Comparison of ENCODE assay signal across 17 cellular contexts in genomic region chr2:33791625-33792024, GRCh38.
A peak's percentile ranks its signal among the peaks of the same experiment; 100 is the strongest.
DNase-seq lines count a peak whose midpoint lies in the region; TF ChIP-seq lines count a peak whose summit lies in the region.
"Had no signal": no experiment of that assay in that cellular context is flagged by ENCODE, and none has a peak within 500 bp of the region (broad histone marks: within the 10 kb centered on the region; RNA-seq: fewer than 3 reads in every experiment).

No MANE protein-coding gene starts in this region.

- no peak overlapping the region for H3K4me3 Mint-ChIP-seq in CD8-positive, alpha-beta memory T cell
- H3K4me3 Mint-ChIP-seq: stimulated activated naive CD8-positive, alpha-beta T cell treated with anti-CD3 and anti-CD28 coated beads, Interleukin-15, amount 100 ng/mL, for 72 hours had no signal

- H3K36me3 ChIP-seq in CD8-positive, alpha-beta memory T cell (ENCODE audit: insufficient read depth, low read length): no peaks in the 10 kb centered on the region
- H3K36me3 ChIP-seq: esophagus muscularis mucosa had no signal

- H3K4me3 ChIP-seq in choroid plexus epithelial cell (ENCODE audit: low read depth, low read length): no peak overlapping the region
- H3K4me3 ChIP-seq in CD8-positive, alpha-beta memory T cell (ENCODE audit: low read length): no peak overlapping the region
- H3K4me3 ChIP-seq: esophagus muscularis mucosa, GM12878, K562 had no signal

- H3K9me3 ChIP-seq in CD8-positive, alpha-beta memory T cell (ENCODE audit: low read length): no peaks in the 10 kb centered on the region
- H3K9me3 ChIP-seq: esophagus muscularis mucosa had no signal

- H3K27ac ChIP-seq in CD8-positive, alpha-beta memory T cell (ENCODE audit: low read depth, low read length): no peak overlapping the region
- H3K27ac ChIP-seq: esophagus muscularis mucosa had no signal

- H3K9me3 Mint-ChIP-seq in CD8-positive, alpha-beta memory T cell: no peaks in the 10 kb centered on the region

- no peaks in the 10 kb centered on the region for H3K27me3 ChIP-seq in CD8-positive, alpha-beta memory T cell (ENCODE audit: insufficient read depth, low read length, poor library complexity, severe bottlenecking)
- H3K27me3 ChIP-seq: esophagus muscularis mucosa had no signal

- H3K27ac Mint-ChIP-seq in CD8-positive, alpha-beta memory T cell: no peak overlapping the region
- H3K27ac Mint-ChIP-seq: stimulated activated naive CD8-positive, alpha-beta T cell treated with anti-CD3 and anti-CD28 coated beads, Interleukin-15, amount 100 ng/mL, for 72 hours had no signal

- peaks cover 1 to 6% of the 10 kb centered on the region in 2 donors for H3K27me3 Mint-ChIP-seq in CD8-positive, alpha-beta memory T cell
- H3K27me3 Mint-ChIP-seq: stimulated activated naive CD8-positive, alpha-beta T cell treated with anti-CD3 and anti-CD28 coated beads, Interleukin-15, amount 100 ng/mL, for 72 hours had no signal

- TF ChIP-seq CTCF in AG09319 (IDR thresholded peaks at IDR 0.05; ENCODE audit: low read depth, low read length) (no peak), choroid plexus epithelial cell (conservative IDR thresholded peaks at IDR 0.05; ENCODE audit: low read depth, low read length) (no peak)

- no peaks in the 10 kb centered on the region for H3K4me1 Mint-ChIP-seq in CD8-positive, alpha-beta memory T cell
- H3K4me1 Mint-ChIP-seq: stimulated activated naive CD8-positive, alpha-beta T cell treated with anti-CD3 and anti-CD28 coated beads, Interleukin-15, amount 100 ng/mL, for 72 hours had no signal

- CTCF ChIA-PET in CD8-positive, alpha-beta memory T cell (lab: Charles Lee): no interaction called here

- no peaks in the 10 kb centered on the region for H3K4me1 ChIP-seq in CD8-positive, alpha-beta memory T cell (ENCODE audit: insufficient read depth, low read length)
- H3K4me1 ChIP-seq: esophagus muscularis mucosa had no signal

- DNase-seq in AG09319 (ENCODE audit: extremely low read depth, low read depth): peak; percentile 47
- peak; percentile 23 for DNase-seq in LoVo (ENCODE audit: low spot score)
- peak; percentile 17 for DNase-seq in choroid plexus epithelial cell (ENCODE audit: low read depth)
- peak; percentile 0 for DNase-seq in myocyte (ENCODE audit: low read depth)
- no peak for DNase-seq in superior temporal gyrus (ENCODE audit: extremely low spot score)
- DNase-seq in CD8-positive, alpha-beta memory T cell: no peak
- DNase-seq in activated CD8-positive, alpha-beta memory T cell treated with anti-CD3 and anti-CD28 coated beads, Interleukin-2, amount 50 U/mL, for 48 hours: no peak
- no peak for DNase-seq in NCI-H1930 (lab: John Stamatoyannopoulos, UW)
- DNase-seq: activated naive CD4-positive, alpha-beta T cell treated with anti-CD3 and anti-CD28 coated beads, Interleukin-2, amount 50 U/mL, for 16 hours; mesendoderm; NCI-H1436; NCI-H524; stimulated activated naive CD8-positive, alpha-beta T cell treated with anti-CD3 and anti-CD28 coated beads, Interleukin-15, amount 100 ng/mL, for 72 hours; T-helper 1 cell had no signal

- H3K36me3 Mint-ChIP-seq in CD8-positive, alpha-beta memory T cell: no peaks in the 10 kb centered on the region

- POLR2A ChIA-PET in CD8-positive, alpha-beta memory T cell (lab: Charles Lee): no interaction called here

Comparison
In these comparisons a context has a peak if more than half of its experiments do, and no peak if none do; other contexts are left out.
1. DNase-seq: peak in AG09319 (single experiment), LoVo (single experiment), choroid plexus epithelial cell (single experiment) and myocyte (single experiment); none in superior temporal gyrus (single experiment), CD8-positive, alpha-beta memory T cell (0 of 5), activated CD8-positive, alpha-beta memory T cell treated with anti-CD3 and anti-CD28 coated beads, Interleukin-2, amount 50 U/mL, for 48 hours (single experiment) and NCI-H1930 (0 of 2).